In genomic region chr7:55185321-55185802, GRCh38 we compare ENCODE assay signal across 14 cellular contexts.
DNase-seq lines count a peak whose midpoint lies in the region; ATAC-seq and TF ChIP-seq lines count a peak whose summit lies in the region.
"Had no signal": no experiment of that assay in that cellular context is flagged by ENCODE, and none has a peak within 500 bp of the region (broad histone marks: within the 10 kb centered on the region; RNA-seq: fewer than 3 reads in every experiment).

No MANE protein-coding gene starts in this region.

- no peak overlapping the region for H3K4me3 ChIP-seq in ACC112 (ENCODE audit: low read depth, low read length)
- H3K4me3 ChIP-seq in HCT116 (replicated peaks in 1 of 2; ENCODE audit: low read depth in 1 of 2, low read length in 2 of 2) = no peak overlapping the region
- no peak overlapping the region for H3K4me3 ChIP-seq in tibial artery

- no peak for TF ChIP-seq RAD21 in HCT116 (IDR thresholded peaks at IDR 0.05; ENCODE audit: low read depth)

- RAD21 ChIA-PET in HCT116 (lab: Charles Lee; ENCODE audit: low non-redundant PET in 1 of 2, low total read pairs in 2 of 2, uncharacterized antibody in 2 of 2, unreplicated experiment in 2 of 2) = no interaction called here

- H3K9me3 ChIP-seq in HCT116 (ENCODE audit: control insufficient read depth in 1 of 2, insufficient read depth in 1 of 2, low read depth in 1 of 2, low read length in 2 of 2) (no peaks in the 10 kb centered on the region), tibial artery (no peaks in the 10 kb centered on the region)

- no peak for TF ChIP-seq CTCF in HCT116 (IDR thresholded peaks at IDR 0.05 in 2 of 3, conservative IDR thresholded peaks at IDR 0.05 in 1 of 3; ENCODE audit: borderline replicate concordance in 1 of 3, insufficient read depth in 1 of 3, low read depth in 2 of 3, low read length in 2 of 3)
- TF ChIP-seq CTCF in VCaP (conservative IDR thresholded peaks at IDR 0.05) = no peak
- TF ChIP-seq CTCF in glutamatergic neuron (IDR thresholded peaks at IDR 0.05; ENCODE audit: partially characterized antibody, unreplicated experiment) = no peak
- TF ChIP-seq CTCF in tibial artery (IDR thresholded peaks at IDR 0.05) = no peak

- H3K27ac ChIP-seq in ACC112 (ENCODE audit: low read depth, low read length) (peak overlapping the region; percentile 93), HCT116 (ENCODE audit: low read depth, low read length) (no peak overlapping the region), VCaP (peak overlapping the region; percentile 99), tibial artery (no peak overlapping the region)
- H3K27ac ChIP-seq: parathyroid adenoma had no signal

- TF ChIP-seq POLR2A in HCT116 (IDR thresholded peaks at IDR 0.05; ENCODE audit: borderline replicate concordance, extremely low read depth, insufficient read depth, insufficient read length) = no peak

- CTCF ChIA-PET in HCT116 (lab: Charles Lee) = no interaction called here

- H3K4me2 ChIP-seq in HCT116 (ENCODE audit: low read length) = peak overlapping the region; percentile 61

- no peaks in the 10 kb centered on the region for H3K79me2 ChIP-seq in ACC112 (ENCODE audit: control insufficient read depth, insufficient read depth, low read length, unreplicated experiment)
- H3K79me2 ChIP-seq in HCT116 (ENCODE audit: insufficient read depth, low read length) = no peaks in the 10 kb centered on the region
- H3K79me2 ChIP-seq: parathyroid adenoma had no signal

- peaks cover 12% of the 10 kb centered on the region for H3K9me3 Mint-ChIP-seq in glutamatergic neuron (ENCODE audit: unreplicated experiment)
- H3K9me3 Mint-ChIP-seq: activated naive CD4-positive, alpha-beta T cell treated with anti-CD3 and anti-CD28 coated beads, Interleukin-2, amount 50 U/mL, for 24 hours; T-helper 2 cell treated with Interferon-gamma antibody and Interleukin-4, amounts not matched to agents 5 μg/mL and 100 μg/mL, for 36 hours had no signal

- H3K4me1 Mint-ChIP-seq in glutamatergic neuron (ENCODE audit: low read depth, unreplicated experiment) = peaks cover 25% of the 10 kb centered on the region
- H3K4me1 Mint-ChIP-seq: activated naive CD4-positive, alpha-beta T cell treated with anti-CD3 and anti-CD28 coated beads, Interleukin-2, amount 50 U/mL, for 24 hours had no signal

- intact Hi-C loops in HCT116 (cut with micrococcal nuclease) (no loop called here), tibial artery (cut with DNase I; ENCODE audit: low total_unique reads) (no loop called here)

- peak overlapping the region; percentile 22; the same call in 1 of the 2 replicates for H3K9ac ChIP-seq in HCT116 (ENCODE audit: low read length)
- H3K9ac ChIP-seq: parathyroid adenoma had no signal

- peak overlapping the region; percentile 4 for H3K27ac Mint-ChIP-seq in glutamatergic neuron (ENCODE audit: unreplicated experiment)
- H3K27ac Mint-ChIP-seq: activated naive CD4-positive, alpha-beta T cell treated with anti-CD3 and anti-CD28 coated beads, Interleukin-2, amount 50 U/mL, for 24 hours; T-helper 2 cell treated with Interferon-gamma antibody and Interleukin-4, amounts not matched to agents 5 μg/mL and 100 μg/mL, for 36 hours had no signal

- POLR2A ChIA-PET in HCT116 (lab: Charles Lee) = no interaction called here

- H3K4me3 Mint-ChIP-seq in glutamatergic neuron (ENCODE audit: unreplicated experiment) = no peak overlapping the region
- H3K4me3 Mint-ChIP-seq: activated naive CD4-positive, alpha-beta T cell treated with anti-CD3 and anti-CD28 coated beads, Interleukin-2, amount 50 U/mL, for 24 hours; T-helper 2 cell treated with Interferon-gamma antibody and Interleukin-4, amounts not matched to agents 5 μg/mL and 100 μg/mL, for 36 hours had no signal

- peaks cover 22% of the 10 kb centered on the region; the same call in 1 of the 2 replicates for H3K36me3 ChIP-seq in ACC112 (ENCODE audit: insufficient read depth, low read length)
- peaks cover 3 to 30% of the 10 kb centered on the region in 2 experiments; a peak in 2 of 4 replicates for H3K36me3 ChIP-seq in HCT116 (ENCODE audit: control insufficient read depth in 1 of 2, insufficient read depth in 2 of 2, low read length in 2 of 2)
- H3K36me3 ChIP-seq in tibial artery = peaks cover 34 to 85% (median 62%) of the 10 kb centered on the region in 3 donors

- H3K36me3 Mint-ChIP-seq in glutamatergic neuron (ENCODE audit: unreplicated experiment) = peaks cover 10% of the 10 kb centered on the region
- H3K36me3 Mint-ChIP-seq: activated naive CD4-positive, alpha-beta T cell treated with anti-CD3 and anti-CD28 coated beads, Interleukin-2, amount 50 U/mL, for 24 hours had no signal

- H3K27me3 ChIP-seq in ACC112 (ENCODE audit: insufficient read depth, low read length) = no peaks in the 10 kb centered on the region
- no peaks in the 10 kb centered on the region for H3K27me3 ChIP-seq in HCT116 (ENCODE audit: insufficient read depth, low read length)
- no peaks in the 10 kb centered on the region for H3K27me3 ChIP-seq in tibial artery

- BruUV-seq in HCT116 (replicated peaks; lab: Mats Ljungman, UMichigan) = no TSS peak

- DNase-seq in HCT116 (ENCODE audit: low read depth, low spot score) (no peak), glutamatergic neuron (no peak), tibial artery (no peak), GM03348 (ENCODE audit: low spot score) (no peak)
- DNase-seq: DND-41; midbrain; stimulated activated CD4-positive, alpha-beta T cell treated with anti-CD3 and anti-CD28 coated beads, Interleukin-1b, Interleukin-23, amount 100 ng/mL, for 48 hours had no signal

- H3K4me1 ChIP-seq in ACC112 (ENCODE audit: control insufficient read depth, insufficient read depth, low read length, unreplicated experiment) (peaks cover 22% of the 10 kb centered on the region), HCT116 (ENCODE audit: control insufficient read depth in 1 of 2, insufficient read depth in 2 of 2, low read length in 2 of 2) (peaks cover 0 to 20% of the 10 kb centered on the region in 2 experiments; a peak in 3 of 4 replicates), tibial artery (no peaks in the 10 kb centered on the region)
- H3K4me1 ChIP-seq: parathyroid adenoma had no signal

- ATAC-seq in HCT116 (no peak), GM18519 (IDR thresholded peaks at IDR 0.05; ENCODE audit: low FRiP score, unreplicated experiment) (no peak), HG02798 (IDR thresholded peaks at IDR 0.05; ENCODE audit: poor library complexity, unreplicated experiment) (no peak)

- H4K20me1 ChIP-seq in HCT116 (ENCODE audit: insufficient read depth) = no peaks in the 10 kb centered on the region

- H2AFZ ChIP-seq in ACC112 (ENCODE audit: low read length, unreplicated experiment) (no peak overlapping the region), HCT116 (ENCODE audit: low read depth, low read length, poor library complexity, severe bottlenecking) (no peak overlapping the region)
- H2AFZ ChIP-seq: parathyroid adenoma had no signal

- H3K27me3 Mint-ChIP-seq in glutamatergic neuron (ENCODE audit: unreplicated experiment) = peaks cover 6% of the 10 kb centered on the region

- no peaks in the 10 kb centered on the region for H3K9me2 ChIP-seq in HCT116 (ENCODE audit: insufficient read depth)

TF ChIP-seq in HCT116, 20 proteins besides CTCF, POLR2A, EP300 and RAD21:
- no peak for TF ChIP-seq EZH2phosphoT487 (IDR thresholded peaks at IDR 0.05; ENCODE audit: borderline replicate concordance)
- no peak for TF ChIP-seq TCF7L2 (IDR thresholded peaks at IDR 0.05; ENCODE audit: borderline replicate concordance, extremely low read depth, insufficient read depth, insufficient read length)
TF ChIP-seq in HCT116: peak in this region for 0.

Comparison
In these comparisons a context has a peak if more than half of its experiments do, and no peak if none do; other contexts are left out.
1. H3K27ac ChIP-seq: peak in ACC112 (single experiment) and VCaP (single experiment); none in HCT116 (single experiment) and tibial artery (0 of 2).